ENCODE assay signal across 19 cellular contexts in genomic region chr7:46089281-46089680, GRCh38.
"Had no signal": no experiment of that assay in that cellular context is flagged by ENCODE, and none has a peak within 500 bp of the region (broad histone marks: within the 10 kb centered on the region; RNA-seq: fewer than 3 reads in every experiment).

No MANE protein-coding gene starts in this region.

- H3K4me3 ChIP-seq: lower lobe of right lung, right atrium auricular region, spleen, transverse colon had no signal

- H3K27me3 Mint-ChIP-seq: activated B cell treated with CpG ODN at 0.5 μM for 24 hours; activated CD4-positive, alpha-beta T cell treated with anti-CD3 and anti-CD28 coated beads, Interleukin-2, amount 10 ng/mL, durations not matched to agents 24 days and 14 days had no signal

- H3K27ac Mint-ChIP-seq: activated B cell treated with CpG ODN at 0.5 μM for 24 hours; activated CD4-positive, alpha-beta T cell treated with anti-CD3 and anti-CD28 coated beads, Interleukin-2, amount 10 ng/mL, durations not matched to agents 24 days and 14 days; activated T-helper 2 cell treated with anti-CD3 and anti-CD28 coated beads, Interferon-gamma antibody, Interleukin-2, Interleukin-4, amounts not matched to agents 10 μg/mL and 5 μg/mL and 100 μg/mL, durations not matched to agents 14 hours and 24 hours and 36 hours; immature natural killer cell; mesothelial cell of epicardium; stimulated activated naive B cell treated with anti-CD40 and anti-IgM and Interleukin-4, amounts not matched to agents 10 μg/mL and 1 μg/mL and 100 μg/mL, for 72 hours; T-helper 1 cell treated with Interleukin-12 subunit alpha and Interleukin-12 subunit beta and Interleukin-4 antibody, amounts not matched to agents 30 μg/mL and 1 μg/mL, for 36 hours had no signal

- H3K4me1 Mint-ChIP-seq: activated B cell treated with CpG ODN at 0.5 μM for 24 hours; activated CD4-positive, alpha-beta T cell treated with anti-CD3 and anti-CD28 coated beads, Interleukin-2, amount 10 ng/mL, durations not matched to agents 24 days and 14 days; immature natural killer cell; mesothelial cell of epicardium; stimulated activated naive B cell treated with anti-CD40 and anti-IgM and Interleukin-4, amounts not matched to agents 10 μg/mL and 1 μg/mL and 100 μg/mL, for 72 hours had no signal

- H3K36me3 Mint-ChIP-seq: immature natural killer cell; mesothelial cell of epicardium; stimulated activated naive B cell treated with anti-CD40 and anti-IgM and Interleukin-4, amounts not matched to agents 10 μg/mL and 1 μg/mL and 100 μg/mL, for 72 hours had no signal

- ATAC-seq: left cardiac atrium; lower lobe of right lung; stimulated activated naive B cell treated with anti-CD40 and anti-IgM and Interleukin-4, amounts not matched to agents 10 μg/mL and 1 μg/mL and 100 μg/mL, for 72 hours had no signal

- H3K4me3 Mint-ChIP-seq: activated B cell treated with CpG ODN at 0.5 μM for 24 hours; activated CD4-positive, alpha-beta T cell treated with anti-CD3 and anti-CD28 coated beads, Interleukin-2, amount 10 ng/mL, durations not matched to agents 24 days and 14 days; immature natural killer cell; mesothelial cell of epicardium; stimulated activated naive B cell treated with anti-CD40 and anti-IgM and Interleukin-4, amounts not matched to agents 10 μg/mL and 1 μg/mL and 100 μg/mL, for 72 hours; T-helper 1 cell treated with Interleukin-12 subunit alpha and Interleukin-12 subunit beta and Interleukin-4 antibody, amounts not matched to agents 30 μg/mL and 1 μg/mL, for 36 hours had no signal

- DNase-seq: activated B cell treated with CpG ODN at 0.5 μM for 24 hours; activated CD4-positive, alpha-beta T cell treated with anti-CD3 and anti-CD28 coated beads, Interleukin-2, amount 10 ng/mL, durations not matched to agents 24 days and 14 days; activated naive CD4-positive, alpha-beta T cell treated with anti-CD3 and anti-CD28 coated beads, Interleukin-2, amount 50 U/mL, for 16 hours; activated T-cell treated with anti-CD3 and anti-CD28 coated beads for 4 hours; amniotic stem cell; cortex of kidney; effector memory CD4-positive, alpha-beta T cell; immature natural killer cell; left cardiac atrium; lower lobe of right lung; spleen; stimulated activated CD4-positive, alpha-beta T cell treated with anti-CD3 and anti-CD28 coated beads, Interleukin-1b, Interleukin-23, amount 100 ng/mL, for 48 hours; stimulated activated naive B cell treated with anti-CD40 and anti-IgM and Interleukin-4, amounts not matched to agents 10 μg/mL and 1 μg/mL and 100 μg/mL, for 72 hours; substantia nigra; transverse colon had no signal
